Comparison of ENCODE assay signal across 1 cellular context in the genomic region with DNA sequence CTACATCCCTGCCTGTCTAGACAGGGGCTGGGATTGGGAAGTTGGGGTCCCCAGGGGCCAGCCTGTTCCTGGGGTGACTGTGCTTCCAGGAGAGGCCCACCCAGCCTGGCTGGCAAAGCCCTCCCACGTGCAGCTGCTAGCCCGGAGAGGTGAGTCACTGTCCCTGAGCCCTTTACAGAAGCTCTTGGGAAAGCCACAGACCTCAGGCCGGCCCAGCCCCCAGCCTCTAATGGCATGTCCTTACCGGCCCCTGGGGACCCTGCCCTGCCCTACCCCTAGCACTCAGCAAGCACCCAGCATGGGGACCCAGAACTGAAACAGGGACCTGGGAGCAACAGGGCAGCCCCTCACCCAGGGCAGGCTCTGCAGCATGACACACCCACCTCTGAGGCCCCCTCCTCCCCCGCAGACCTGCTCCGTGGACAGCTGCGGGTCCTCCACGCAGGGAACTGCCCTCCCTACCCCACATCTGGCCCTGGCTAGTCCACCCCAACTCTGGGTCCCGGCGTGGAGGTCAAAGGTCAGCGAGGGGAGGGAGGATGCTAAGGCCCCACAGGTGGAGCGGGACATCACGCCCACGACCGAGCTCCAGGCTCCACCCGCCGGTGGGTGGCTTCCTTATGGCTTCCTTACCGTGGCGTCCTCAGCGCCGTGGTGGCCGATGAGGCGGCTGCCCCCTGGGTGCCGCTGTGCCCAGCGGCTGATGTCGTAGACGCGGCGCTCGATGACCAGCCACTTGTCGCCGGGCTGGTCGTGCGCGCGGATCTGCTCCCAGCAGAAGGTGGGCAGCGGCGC.
TF ChIP-seq lines count a peak whose summit lies in the region.

No MANE protein-coding gene starts in this region.

TF ChIP-seq in K562, 482 proteins besides CTCF, POLR2A, EP300 and RAD21 (continues in another document):
- TF ChIP-seq MTA3 (IDR thresholded peaks at IDR 0.05; ENCODE audit: borderline replicate concordance) (0 out of 2 replicates have a peak, but pooled peaks have one; percentile 41), TFAP4 (CRISPR knock-in tag; IDR thresholded peaks at IDR 0.05; ENCODE audit: borderline replicate concordance) (peak; percentile 73), PHB (CRISPR knock-in tag; IDR thresholded peaks at IDR 0.05) (0 out of 2 replicates have a peak, but pooled peaks have one; percentile 25), CTBP1 (IDR thresholded peaks at IDR 0.05; ENCODE audit: borderline replicate concordance) (peak; percentile 69; the same call in 1 of the 2 replicates), ZNF717 (CRISPR knock-in tag; IDR thresholded peaks at IDR 0.05) (0 out of 2 replicates have a peak, but pooled peaks have one; percentile 27), XRCC3 (IDR thresholded peaks at IDR 0.05) (no peak), JUNB (CRISPR knock-in tag; conservative IDR thresholded peaks at IDR 0.05) (no peak), ZNF780A (CRISPR knock-in tag; IDR thresholded peaks at IDR 0.05) (no peak), HDAC2 (IDR thresholded peaks at IDR 0.05) (peak; percentile 70; the same call in 1 of the 2 replicates), NCOA2 (IDR thresholded peaks at IDR 0.05; ENCODE audit: partially characterized antibody in 2 of 2) (no peak), ZNF143 (CRISPR knock-in tag; IDR thresholded peaks at IDR 0.05) (no peak), ZFP91 (CRISPR knock-in tag; IDR thresholded peaks at IDR 0.05) (peak; percentile 70; the same call in 1 of the 2 replicates), CUX1 (CRISPR knock-in tag; IDR thresholded peaks at IDR 0.05) (no peak), TOE1 (IDR thresholded peaks at IDR 0.05; ENCODE audit: borderline replicate concordance) (0 out of 2 replicates have a peak, but pooled peaks have one; percentile 29), TOE1 (CRISPR knock-in tag; IDR thresholded peaks at IDR 0.05; ENCODE audit: borderline replicate concordance, low read depth) (no peak), EGR1 (conservative IDR thresholded peaks at IDR 0.05) (peak; percentile 92), ZBTB7A (IDR thresholded peaks at IDR 0.05; ENCODE audit: borderline replicate concordance, control insufficient read depth, low read depth, low read length) (peak; percentile 90), RBFOX2 (IDR thresholded peaks at IDR 0.05; ENCODE audit: low read depth, low read length) (peak; percentile 73), NR2C1 (IDR thresholded peaks at IDR 0.05) (peak; percentile 95), NR2C1 (tag; IDR thresholded peaks at IDR 0.05) (peak; percentile 96), KLF13 (tag; IDR thresholded peaks at IDR 0.05; ENCODE audit: borderline replicate concordance, low read depth) (peak; percentile 79), ARID1B (IDR thresholded peaks at IDR 0.05) (peak; percentile 74), MNT (conservative IDR thresholded peaks at IDR 0.05) (peak; percentile 76 to 86), ZBTB2 (IDR thresholded peaks at IDR 0.05) (peak; percentile 50; the same call in 1 of the 2 replicates), TRIM28 (IDR thresholded peaks at IDR 0.05) (no peak), RBM22 (IDR thresholded peaks at IDR 0.05; ENCODE audit: low read depth, low read length, poor library complexity, severe bottlenecking) (no peak), KAT8 (IDR thresholded peaks at IDR 0.05; ENCODE audit: low read depth) (no peak), ATF1 (CRISPR knock-in tag; IDR thresholded peaks at IDR 0.05) (no peak), ATF1 (tag; IDR thresholded peaks at IDR 0.05) (peak; percentile 11; the same call in 1 of the 2 replicates), CHD1 (IDR thresholded peaks at IDR 0.05; ENCODE audit: low read length) (peak; percentile 87), SAFB (IDR thresholded peaks at IDR 0.05; ENCODE audit: borderline replicate concordance, low read depth, low read length) (peak; percentile 64; the same call in 1 of the 2 replicates), E2F6 (IDR thresholded peaks at IDR 0.05; ENCODE audit: borderline replicate concordance in 1 of 2, extremely low read depth in 1 of 2, insufficient read depth in 1 of 2, insufficient read length in 1 of 2, low read depth in 1 of 2, low read length in 1 of 2, poor library complexity in 1 of 2, severe bottlenecking in 1 of 2) (peak in 1 of 2 experiments; percentile 21)
- TF ChIP-seq, protein P1, sequence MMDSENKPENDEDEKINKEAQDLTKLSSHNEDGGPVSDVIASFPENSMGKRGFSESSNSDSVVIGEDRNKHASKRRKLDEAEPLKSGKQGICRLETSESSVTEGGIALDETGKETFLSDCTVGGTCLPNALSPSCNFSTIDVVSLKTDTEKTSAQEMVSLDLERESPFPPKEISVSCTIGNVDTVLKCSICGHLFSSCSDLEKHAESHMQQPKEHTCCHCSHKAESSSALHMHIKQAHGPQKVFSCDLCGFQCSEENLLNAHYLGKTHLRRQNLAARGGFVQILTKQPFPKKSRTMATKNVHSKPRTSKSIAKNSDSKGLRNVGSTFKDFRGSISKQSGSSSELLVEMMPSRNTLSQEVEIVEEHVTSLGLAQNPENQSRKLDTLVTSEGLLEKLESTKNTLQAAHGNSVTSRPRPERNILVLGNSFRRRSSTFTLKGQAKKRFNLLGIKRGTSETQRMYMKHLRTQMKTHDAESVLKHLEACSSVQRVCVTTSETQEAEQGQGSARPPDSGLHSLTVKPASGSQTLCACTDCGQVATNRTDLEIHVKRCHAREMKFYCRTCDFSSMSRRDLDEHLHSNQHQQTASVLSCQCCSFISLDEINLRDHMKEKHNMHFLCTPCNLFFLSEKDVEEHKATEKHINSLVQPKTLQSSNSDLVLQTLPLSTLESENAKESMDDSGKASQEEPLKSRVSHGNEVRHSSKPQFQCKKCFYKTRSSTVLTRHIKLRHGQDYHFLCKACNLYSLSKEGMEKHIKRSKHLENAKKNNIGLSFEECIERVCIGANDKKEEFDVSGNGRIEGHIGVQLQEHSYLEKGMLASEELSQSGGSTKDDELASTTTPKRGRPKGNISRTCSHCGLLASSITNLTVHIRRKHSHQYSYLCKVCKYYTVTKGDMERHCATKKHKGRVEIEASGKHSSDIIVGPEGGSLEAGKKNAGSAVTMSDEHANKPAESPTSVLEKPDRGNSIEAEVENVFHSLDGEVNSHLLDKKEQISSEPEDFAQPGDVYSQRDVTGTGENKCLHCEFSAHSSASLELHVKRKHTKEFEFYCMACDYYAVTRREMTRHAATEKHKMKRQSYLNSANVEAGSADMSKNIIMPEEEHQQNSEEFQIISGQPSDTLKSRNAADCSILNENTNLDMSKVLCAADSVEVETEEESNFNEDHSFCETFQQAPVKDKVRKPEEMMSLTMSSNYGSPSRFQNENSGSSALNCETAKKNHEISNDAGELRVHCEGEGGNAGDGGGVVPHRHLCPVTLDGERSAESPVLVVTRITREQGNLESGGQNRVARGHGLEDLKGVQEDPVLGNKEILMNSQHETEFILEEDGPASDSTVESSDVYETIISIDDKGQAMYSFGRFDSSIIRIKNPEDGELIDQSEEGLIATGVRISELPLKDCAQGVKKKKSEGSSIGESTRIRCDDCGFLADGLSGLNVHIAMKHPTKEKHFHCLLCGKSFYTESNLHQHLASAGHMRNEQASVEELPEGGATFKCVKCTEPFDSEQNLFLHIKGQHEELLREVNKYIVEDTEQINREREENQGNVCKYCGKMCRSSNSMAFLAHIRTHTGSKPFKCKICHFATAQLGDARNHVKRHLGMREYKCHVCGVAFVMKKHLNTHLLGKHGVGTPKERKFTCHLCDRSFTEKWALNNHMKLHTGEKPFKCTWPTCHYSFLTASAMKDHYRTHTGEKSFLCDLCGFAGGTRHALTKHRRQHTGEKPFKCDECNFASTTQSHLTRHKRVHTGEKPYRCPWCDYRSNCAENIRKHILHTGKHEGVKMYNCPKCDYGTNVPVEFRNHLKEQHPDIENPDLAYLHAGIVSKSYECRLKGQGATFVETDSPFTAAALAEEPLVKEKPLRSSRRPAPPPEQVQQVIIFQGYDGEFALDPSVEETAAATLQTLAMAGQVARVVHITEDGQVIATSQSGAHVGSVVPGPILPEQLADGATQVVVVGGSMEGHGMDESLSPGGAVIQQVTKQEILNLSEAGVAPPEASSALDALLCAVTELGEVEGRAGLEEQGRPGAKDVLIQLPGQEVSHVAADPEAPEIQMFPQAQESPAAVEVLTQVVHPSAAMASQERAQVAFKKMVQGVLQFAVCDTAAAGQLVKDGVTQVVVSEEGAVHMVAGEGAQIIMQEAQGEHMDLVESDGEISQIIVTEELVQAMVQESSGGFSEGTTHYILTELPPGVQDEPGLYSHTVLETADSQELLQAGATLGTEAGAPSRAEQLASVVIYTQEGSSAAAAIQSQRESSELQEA (IDR thresholded peaks at IDR 0.05; ENCODE audit: low read depth) = peak; percentile 10; the same call in 1 of the 2 replicates
